1 cellular context compared by ENCODE assay signal in the genomic region with DNA sequence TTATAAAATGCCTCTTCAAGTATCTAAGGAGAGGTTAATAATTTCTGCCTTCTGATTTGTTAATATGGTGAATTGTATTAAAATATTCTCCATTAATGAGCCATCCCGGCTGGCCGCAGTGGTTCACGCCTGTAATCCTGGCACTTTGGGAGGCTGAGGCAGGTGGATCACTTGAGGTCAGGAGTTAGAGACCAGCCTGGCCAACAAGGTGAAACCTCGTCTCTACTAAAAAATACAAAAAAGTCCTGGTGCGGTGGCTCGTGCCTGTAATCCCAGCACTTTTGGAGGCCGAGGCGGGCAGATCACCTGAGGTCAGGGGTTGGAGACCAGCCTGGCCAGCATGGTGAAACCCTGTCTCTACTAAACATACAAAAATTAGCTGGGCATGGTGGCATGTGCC. TPM values are rescaled to one million over a fixed set of nuclear protein-coding genes. Genes with fewer than 3 reads are reported as not detected.
"Had no signal": no experiment of that assay in that cellular context is flagged by ENCODE, and none has a peak within 500 bp of the region (broad histone marks: within the 10 kb centered on the region; RNA-seq: fewer than 3 reads in every experiment).

No MANE protein-coding gene starts in this region.

RNA-seq across cellular contexts. Expression of a gene that starts 44.0 kb away (rescaled TPM):
- total RNA-seq: endothelial cell of umbilical vein had no signal
